ENCODE assay signal across 1 cellular context in the genomic region with DNA sequence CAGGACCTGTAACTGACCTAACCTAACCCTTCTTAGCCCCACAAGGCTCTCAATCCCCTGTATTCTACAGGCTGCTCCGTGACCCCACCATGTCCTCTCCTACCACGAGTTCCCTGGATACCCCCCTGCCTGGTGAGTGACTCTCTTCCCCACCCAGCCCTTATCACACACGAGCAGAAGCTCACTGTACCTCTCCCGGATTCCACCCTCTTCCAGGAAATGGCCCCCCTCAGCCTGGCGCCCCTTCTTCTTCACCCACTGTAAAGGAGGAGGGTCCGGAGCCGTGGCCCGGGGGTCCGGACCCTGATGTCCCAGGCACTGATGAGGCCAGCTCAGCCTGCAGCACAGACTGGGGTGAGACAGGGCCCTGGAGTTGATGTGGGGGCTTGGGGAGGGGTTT.
TF ChIP-seq lines count a peak whose summit lies in the region.

No MANE protein-coding gene starts in this region.

TF ChIP-seq in HCT116, 20 proteins besides CTCF, POLR2A, EP300 and RAD21:
- TF ChIP-seq, protein P1, sequence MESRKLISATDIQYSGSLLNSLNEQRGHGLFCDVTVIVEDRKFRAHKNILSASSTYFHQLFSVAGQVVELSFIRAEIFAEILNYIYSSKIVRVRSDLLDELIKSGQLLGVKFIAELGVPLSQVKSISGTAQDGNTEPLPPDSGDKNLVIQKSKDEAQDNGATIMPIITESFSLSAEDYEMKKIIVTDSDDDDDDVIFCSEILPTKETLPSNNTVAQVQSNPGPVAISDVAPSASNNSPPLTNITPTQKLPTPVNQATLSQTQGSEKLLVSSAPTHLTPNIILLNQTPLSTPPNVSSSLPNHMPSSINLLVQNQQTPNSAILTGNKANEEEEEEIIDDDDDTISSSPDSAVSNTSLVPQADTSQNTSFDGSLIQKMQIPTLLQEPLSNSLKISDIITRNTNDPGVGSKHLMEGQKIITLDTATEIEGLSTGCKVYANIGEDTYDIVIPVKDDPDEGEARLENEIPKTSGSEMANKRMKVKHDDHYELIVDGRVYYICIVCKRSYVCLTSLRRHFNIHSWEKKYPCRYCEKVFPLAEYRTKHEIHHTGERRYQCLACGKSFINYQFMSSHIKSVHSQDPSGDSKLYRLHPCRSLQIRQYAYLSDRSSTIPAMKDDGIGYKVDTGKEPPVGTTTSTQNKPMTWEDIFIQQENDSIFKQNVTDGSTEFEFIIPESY (IDR thresholded peaks at IDR 0.05; ENCODE audit: extremely low read depth, insufficient replicate concordance, low read length): no peak
- TF ChIP-seq POLR2AphosphoS5 (IDR thresholded peaks at IDR 0.05; ENCODE audit: low read depth, low read length) (no peak), SIN3A (IDR thresholded peaks at IDR 0.05; ENCODE audit: low read depth) (no peak), SP1 (IDR thresholded peaks at IDR 0.05; ENCODE audit: low read depth) (no peak), CBX3 (IDR thresholded peaks at IDR 0.05; ENCODE audit: low read depth) (no peak), SRF (IDR thresholded peaks at IDR 0.05; ENCODE audit: low read depth) (no peak)
